Comparison of ENCODE assay signal across 18 cellular contexts in genomic region chr2:8525236-8525581, GRCh38.
DNase-seq lines count a peak whose midpoint lies in the region; ATAC-seq and TF ChIP-seq lines count a peak whose summit lies in the region.
"Had no signal": no experiment of that assay in that cellular context is flagged by ENCODE, and none has a peak within 500 bp of the region (broad histone marks: within the 10 kb centered on the region; RNA-seq: fewer than 3 reads in every experiment).

No MANE protein-coding gene starts in this region.

- peaks cover 84% of the 10 kb centered on the region for H3K4me1 ChIP-seq in DOHH2 (ENCODE audit: control insufficient read depth, low read length)
- peaks cover 61% of the 10 kb centered on the region for H3K4me1 ChIP-seq in Loucy (ENCODE audit: insufficient read depth, low read length, poor library complexity, severe bottlenecking)
- H3K4me1 ChIP-seq: HAP-1 had no signal

- intact Hi-C loops in left colon (cut with DNase I, micrococcal nuclease) (no loop called here), sciatic nerve (cut with DNase I) (no loop called here)

- H3K4me2 ChIP-seq in DOHH2 (ENCODE audit: low read length) (peak overlapping the region; percentile 52), Loucy (ENCODE audit: low read depth, low read length, poor library complexity, severe bottlenecking) (peak overlapping the region; percentile 40)

- H3K27ac ChIP-seq in DOHH2 (ENCODE audit: low read depth, low read length): peak overlapping the region; percentile 51
- H3K27ac ChIP-seq: gastrocnemius medialis had no signal

- H3K9ac ChIP-seq in Loucy (ENCODE audit: low read depth, low read length, poor library complexity, severe bottlenecking): peak overlapping the region; percentile 59

- DNase-seq in left colon (no peak), sciatic nerve (ENCODE audit: low spot score) (no peak), NCI-H1930 (lab: John Stamatoyannopoulos, UW) (no peak)
- DNase-seq: activated CD8-positive, alpha-beta T cell treated with anti-CD3 and anti-CD28 coated beads, Interleukin-2, amount 10 ng/mL, durations not matched to agents 7 days and 5 days; activated naive CD4-positive, alpha-beta T cell treated with anti-CD3 and anti-CD28 coated beads, Interleukin-2, amount 10 ng/mL, durations not matched to agents 7 days and 5 days; activated T-cell treated with anti-CD3 and anti-CD28 coated beads, Interleukin-2, amount 50 U/mL, for 24 hours; effector CD8-positive, alpha-beta T cell; SIG-M5; stimulated activated naive CD8-positive, alpha-beta T cell treated with anti-CD3 and anti-CD28 coated beads, Interleukin-15, Interleukin-2, amounts not matched to agents 100 U/mL and 50 U/mL, for 24 hours; T-helper 1 cell had no signal

- H2AFZ ChIP-seq in Loucy (ENCODE audit: low read length): no peak overlapping the region

- H3K9me2 ChIP-seq in DOHH2 (replicated peaks; ENCODE audit: control insufficient read depth, low read length) (no peaks in the 10 kb centered on the region), Loucy (replicated peaks; ENCODE audit: low read depth, low read length) (no peaks in the 10 kb centered on the region)

- H3K4me3 ChIP-seq in DOHH2 (ENCODE audit: low read length): peak overlapping the region; percentile 29
- no peak overlapping the region for H3K4me3 ChIP-seq in Loucy (ENCODE audit: low read length, poor library complexity, severe bottlenecking)
- H3K4me3 ChIP-seq: gastrocnemius medialis, HAP-1 had no signal

- H3K27me3 Mint-ChIP-seq in stimulated activated memory B cell treated with anti-CD40 and anti-IgM and Interleukin-4, amounts not matched to agents 10 μg/mL and 1 μg/mL and 100 μg/mL, for 72 hours: no peaks in the 10 kb centered on the region
- H3K27me3 Mint-ChIP-seq: activated T-cell treated with anti-CD3 and anti-CD28 coated beads, Interleukin-2, amount 50 U/mL, for 24 hours; central memory CD8-positive, alpha-beta T cell had no signal

- no peaks in the 10 kb centered on the region for H3K9me3 Mint-ChIP-seq in stimulated activated memory B cell treated with anti-CD40 and anti-IgM and Interleukin-4, amounts not matched to agents 10 μg/mL and 1 μg/mL and 100 μg/mL, for 72 hours
- H3K9me3 Mint-ChIP-seq: activated T-cell treated with anti-CD3 and anti-CD28 coated beads, Interleukin-2, amount 50 U/mL, for 24 hours; central memory CD8-positive, alpha-beta T cell had no signal

- H3K79me2 ChIP-seq in DOHH2 (ENCODE audit: control insufficient read depth, low read length): no peaks in the 10 kb centered on the region
- no peaks in the 10 kb centered on the region for H3K79me2 ChIP-seq in Loucy (ENCODE audit: insufficient read depth, low read length)

- peaks cover 65% of the 10 kb centered on the region for H3K4me1 Mint-ChIP-seq in stimulated activated memory B cell treated with anti-CD40 and anti-IgM and Interleukin-4, amounts not matched to agents 10 μg/mL and 1 μg/mL and 100 μg/mL, for 72 hours

- ATAC-seq in left colon: peak; percentile 6
- ATAC-seq in stimulated activated memory B cell treated with anti-CD40 and anti-IgM and Interleukin-4, amounts not matched to agents 10 μg/mL and 1 μg/mL and 100 μg/mL, for 72 hours: no peak
- ATAC-seq in sciatic nerve: no peak
- ATAC-seq in GM21825 (IDR thresholded peaks at IDR 0.05; ENCODE audit: unreplicated experiment): no peak
- ATAC-seq: activated CD8-positive, alpha-beta T cell treated with anti-CD3 and anti-CD28 coated beads, Interleukin-2, amount 10 ng/mL, durations not matched to agents 7 days and 5 days; stimulated activated naive CD8-positive, alpha-beta T cell treated with anti-CD3 and anti-CD28 coated beads, Interleukin-15, Interleukin-2, amounts not matched to agents 100 U/mL and 50 U/mL, for 24 hours had no signal

- H4K20me1 ChIP-seq in DOHH2 (ENCODE audit: control insufficient read depth, insufficient read depth, low read depth, low read length) (no peaks in the 10 kb centered on the region), Loucy (ENCODE audit: insufficient read depth, low read length, poor library complexity, severe bottlenecking) (no peaks in the 10 kb centered on the region)

- H3K36me3 ChIP-seq in DOHH2 (ENCODE audit: control insufficient read depth, low read length) (no peaks in the 10 kb centered on the region), Loucy (ENCODE audit: insufficient read depth, low read length) (no peaks in the 10 kb centered on the region)
- H3K36me3 ChIP-seq: gastrocnemius medialis, HAP-1 had no signal

- no peaks in the 10 kb centered on the region for H3K9me3 ChIP-seq in DOHH2 (ENCODE audit: control insufficient read depth, insufficient read depth, low read length)
- H3K9me3 ChIP-seq in Loucy (ENCODE audit: insufficient read depth, low read depth, low read length): no peaks in the 10 kb centered on the region
- H3K9me3 ChIP-seq: gastrocnemius medialis, HAP-1 had no signal

- H3K27me3 ChIP-seq in DOHH2 (ENCODE audit: control insufficient read depth, low read length) (no peaks in the 10 kb centered on the region), Loucy (ENCODE audit: insufficient read depth, low read length, poor library complexity, severe bottlenecking) (no peaks in the 10 kb centered on the region)
- H3K27me3 ChIP-seq: gastrocnemius medialis had no signal

- peaks cover 4% of the 10 kb centered on the region for H3K36me3 Mint-ChIP-seq in stimulated activated memory B cell treated with anti-CD40 and anti-IgM and Interleukin-4, amounts not matched to agents 10 μg/mL and 1 μg/mL and 100 μg/mL, for 72 hours

- H3K27ac Mint-ChIP-seq in stimulated activated memory B cell treated with anti-CD40 and anti-IgM and Interleukin-4, amounts not matched to agents 10 μg/mL and 1 μg/mL and 100 μg/mL, for 72 hours: peak overlapping the region; percentile 89
- H3K27ac Mint-ChIP-seq: activated T-cell treated with anti-CD3 and anti-CD28 coated beads, Interleukin-2, amount 50 U/mL, for 24 hours had no signal

- H3K4me3 Mint-ChIP-seq in stimulated activated memory B cell treated with anti-CD40 and anti-IgM and Interleukin-4, amounts not matched to agents 10 μg/mL and 1 μg/mL and 100 μg/mL, for 72 hours: no peak overlapping the region
- H3K4me3 Mint-ChIP-seq: activated CD8-positive, alpha-beta T cell treated with anti-CD3 and anti-CD28 coated beads, Interleukin-2, amount 10 ng/mL, durations not matched to agents 7 days and 5 days; activated naive CD4-positive, alpha-beta T cell treated with anti-CD3 and anti-CD28 coated beads, Interleukin-2, amount 10 ng/mL, durations not matched to agents 7 days and 5 days; activated T-cell treated with anti-CD3 and anti-CD28 coated beads, Interleukin-2, amount 50 U/mL, for 24 hours; central memory CD8-positive, alpha-beta T cell; nephron progenitor cell had no signal

- TF ChIP-seq CTCF in DOHH2 (IDR thresholded peaks at IDR 0.05; ENCODE audit: low read depth, low read length, poor library complexity, severe bottlenecking) (no peak), Loucy (conservative IDR thresholded peaks at IDR 0.05; ENCODE audit: low read length) (no peak)

- H3F3A ChIP-seq in DOHH2 (ENCODE audit: control insufficient read depth, insufficient read depth): 0 out of 2 replicates have a peak, but pooled peaks cover 11% of the 10 kb centered on the region
- no peaks in the 10 kb centered on the region for H3F3A ChIP-seq in Loucy (ENCODE audit: low read depth)
